1 cellular context compared by ENCODE assay signal in the genomic region with DNA sequence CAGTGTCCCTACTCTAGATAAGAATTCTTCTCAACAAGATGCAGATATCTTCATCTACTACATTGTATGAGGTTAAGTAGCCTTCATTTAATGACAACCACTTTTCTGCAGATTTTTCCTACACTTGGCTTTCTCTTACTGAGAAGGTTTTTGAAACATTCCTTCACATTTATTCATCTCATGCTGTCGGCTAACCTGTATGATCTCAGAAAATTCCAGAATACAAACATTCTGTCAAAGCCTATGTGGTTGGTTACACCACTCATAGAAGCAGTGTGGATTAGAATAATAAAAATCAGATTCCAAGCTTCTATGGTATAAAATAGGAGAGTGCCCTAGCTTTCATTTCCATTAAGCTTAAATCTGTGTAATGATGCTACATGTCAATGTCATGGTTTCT.
TF ChIP-seq lines count a peak whose summit lies in the region.

No MANE protein-coding gene starts in this region.

TF ChIP-seq in IMR-90, 13 proteins besides CTCF, POLR2A, EP300 and RAD21 (continued from another document):
- TF ChIP-seq, protein P1, sequence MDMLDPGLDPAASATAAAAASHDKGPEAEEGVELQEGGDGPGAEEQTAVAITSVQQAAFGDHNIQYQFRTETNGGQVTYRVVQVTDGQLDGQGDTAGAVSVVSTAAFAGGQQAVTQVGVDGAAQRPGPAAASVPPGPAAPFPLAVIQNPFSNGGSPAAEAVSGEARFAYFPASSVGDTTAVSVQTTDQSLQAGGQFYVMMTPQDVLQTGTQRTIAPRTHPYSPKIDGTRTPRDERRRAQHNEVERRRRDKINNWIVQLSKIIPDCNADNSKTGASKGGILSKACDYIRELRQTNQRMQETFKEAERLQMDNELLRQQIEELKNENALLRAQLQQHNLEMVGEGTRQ (IDR thresholded peaks at IDR 0.05; ENCODE audit: low read depth, low read length), result no peak
- TF ChIP-seq NFE2L2 (IDR thresholded peaks at IDR 0.05; ENCODE audit: low read depth, low read length), result no peak
